1 cellular context compared by ENCODE assay signal in the genomic region with DNA sequence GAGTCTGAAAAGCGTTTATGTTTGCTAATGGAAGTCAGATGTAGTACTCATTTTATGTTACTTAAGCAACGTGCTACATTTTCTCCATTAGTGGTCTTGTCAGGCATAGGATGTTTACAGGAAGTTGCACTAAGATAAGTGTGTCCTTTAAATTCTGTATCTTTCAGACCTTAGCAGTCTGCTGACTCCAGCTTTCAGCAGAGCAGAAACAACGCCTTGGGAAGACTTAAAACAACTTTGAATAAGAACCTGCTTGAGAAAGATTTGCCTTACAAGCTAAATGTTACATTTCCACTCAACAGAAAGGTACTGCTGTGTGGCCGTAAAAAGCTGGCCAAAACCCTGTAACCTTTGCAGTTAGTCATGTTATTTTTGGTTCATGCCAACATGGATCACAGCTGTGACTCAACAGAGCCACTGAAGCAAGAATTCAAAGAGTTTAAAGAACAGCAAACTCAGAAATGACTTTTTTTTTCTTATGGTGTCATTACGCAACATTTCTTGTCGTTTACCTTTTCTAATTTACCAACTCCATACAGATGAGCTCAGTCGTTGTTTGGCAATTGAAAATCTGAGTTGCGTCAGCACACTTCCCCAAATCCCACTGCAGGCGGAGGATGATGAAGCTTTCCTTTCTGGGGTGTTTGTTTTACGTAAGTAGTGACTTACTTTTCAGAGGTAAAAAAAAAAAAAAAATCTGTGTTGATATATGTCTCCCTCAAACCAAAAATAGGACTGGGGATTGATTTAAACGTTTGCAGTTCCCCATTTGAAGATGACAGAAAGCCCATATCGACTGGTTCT.
TF ChIP-seq lines count a peak whose summit lies in the region.

No MANE protein-coding gene starts in this region.

TF ChIP-seq in K562, 482 proteins besides CTCF, POLR2A, EP300 and RAD21 (continued from another document and continues in another):
- TF ChIP-seq ZNF518B (CRISPR knock-in tag; IDR thresholded peaks at IDR 0.05) (no peak), PHF8 (IDR thresholded peaks at IDR 0.05; ENCODE audit: borderline replicate concordance, low read length) (peak; percentile 11; the same call in 1 of the 2 replicates), PHF20 (IDR thresholded peaks at IDR 0.05; ENCODE audit: partially characterized antibody) (no peak), SRF (CRISPR knock-in tag; IDR thresholded peaks at IDR 0.05) (no peak), TSC22D4 (tag; IDR thresholded peaks at IDR 0.05) (no peak), HIVEP1 (CRISPR knock-in tag; IDR thresholded peaks at IDR 0.05) (no peak), KDM5B (IDR thresholded peaks at IDR 0.05; ENCODE audit: insufficient replicate concordance, low read depth, low read length) (no peak), ETS1 (conservative IDR thresholded peaks at IDR 0.05; ENCODE audit: control insufficient read depth, low read depth, low read length) (no peak), ZNF717 (CRISPR knock-in tag; IDR thresholded peaks at IDR 0.05) (no peak), SMAD1 (IDR thresholded peaks at IDR 0.05; ENCODE audit: low read depth, low read length, partially characterized antibody) (no peak), RFX5 (IDR thresholded peaks at IDR 0.05; ENCODE audit: low read depth, low read length) (no peak), TRIM28 (IDR thresholded peaks at IDR 0.05) (no peak; the same call in 1 of the 2 replicates), KDM1A (IDR thresholded peaks at IDR 0.05) (no peak), ARHGAP35 (IDR thresholded peaks at IDR 0.05; ENCODE audit: partially characterized antibody) (no peak), ZFPM2 (CRISPR knock-in tag; IDR thresholded peaks at IDR 0.05) (no peak), ZNF79 (CRISPR knock-in tag; IDR thresholded peaks at IDR 0.05; ENCODE audit: low read depth) (no peak), ZNF764 (CRISPR knock-in tag; IDR thresholded peaks at IDR 0.05; ENCODE audit: low read depth) (no peak), NBN (IDR thresholded peaks at IDR 0.05; ENCODE audit: low read depth) (no peak), LEF1 (IDR thresholded peaks at IDR 0.05) (peak; percentile 46), ZNF398 (CRISPR knock-in tag; IDR thresholded peaks at IDR 0.05) (no peak), DMBX1 (CRISPR knock-in tag; IDR thresholded peaks at IDR 0.05; ENCODE audit: borderline replicate concordance) (no peak; the same call in 1 of the 2 replicates), MCM2 (IDR thresholded peaks at IDR 0.05; ENCODE audit: low read depth) (no peak), ZNF143 (CRISPR knock-in tag; IDR thresholded peaks at IDR 0.05) (no peak), ZNF175 (CRISPR knock-in tag; IDR thresholded peaks at IDR 0.05; ENCODE audit: low read depth) (peak; percentile 90), ZNF146 (CRISPR knock-in tag; IDR thresholded peaks at IDR 0.05; ENCODE audit: unreplicated experiment) (no peak), BRD9 (IDR thresholded peaks at IDR 0.05; ENCODE audit: low read depth, partially characterized antibody) (peak; percentile 55), ZC3H8 (IDR thresholded peaks at IDR 0.05) (no peak), SREBF1 (IDR thresholded peaks at IDR 0.05; ENCODE audit: borderline replicate concordance, low read depth, low read length) (no peak), SMARCA5 (IDR thresholded peaks at IDR 0.05) (peak; percentile 44; the same call in 1 of the 2 replicates), ZNF347 (CRISPR knock-in tag; IDR thresholded peaks at IDR 0.05; ENCODE audit: low read depth) (no peak), L3MBTL2 (IDR thresholded peaks at IDR 0.05) (peak; percentile 63; the same call in 1 of the 2 replicates), ZEB2 (IDR thresholded peaks at IDR 0.05) (peak; percentile 70; the same call in 1 of the 2 replicates), ZNF124 (CRISPR knock-in tag; IDR thresholded peaks at IDR 0.05) (no peak), ZNF584 (CRISPR knock-in tag; IDR thresholded peaks at IDR 0.05; ENCODE audit: low read depth) (0 out of 2 replicates have a peak, but pooled peaks have one; percentile 11), MLLT1 (IDR thresholded peaks at IDR 0.05) (no peak)
- TF ChIP-seq, protein P1, sequence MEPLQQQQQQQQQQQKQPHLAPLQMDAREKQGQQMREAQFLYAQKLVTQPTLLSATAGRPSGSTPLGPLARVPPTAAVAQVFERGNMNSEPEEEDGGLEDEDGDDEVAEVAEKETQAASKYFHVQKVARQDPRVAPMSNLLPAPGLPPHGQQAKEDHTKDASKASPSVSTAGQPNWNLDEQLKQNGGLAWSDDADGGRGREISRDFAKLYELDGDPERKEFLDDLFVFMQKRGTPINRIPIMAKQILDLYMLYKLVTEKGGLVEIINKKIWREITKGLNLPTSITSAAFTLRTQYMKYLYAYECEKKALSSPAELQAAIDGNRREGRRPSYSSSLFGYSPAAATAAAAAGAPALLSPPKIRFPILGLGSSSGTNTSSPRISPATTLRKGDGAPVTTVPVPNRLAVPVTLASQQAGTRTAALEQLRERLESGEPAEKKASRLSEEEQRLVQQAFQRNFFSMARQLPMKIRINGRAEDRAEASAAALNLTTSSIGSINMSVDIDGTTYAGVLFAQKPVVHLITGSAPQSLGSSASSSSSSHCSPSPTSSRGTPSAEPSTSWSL (CRISPR knock-in tag; IDR thresholded peaks at IDR 0.05; ENCODE audit: borderline replicate concordance) = no peak
- TF ChIP-seq, protein P2, sequence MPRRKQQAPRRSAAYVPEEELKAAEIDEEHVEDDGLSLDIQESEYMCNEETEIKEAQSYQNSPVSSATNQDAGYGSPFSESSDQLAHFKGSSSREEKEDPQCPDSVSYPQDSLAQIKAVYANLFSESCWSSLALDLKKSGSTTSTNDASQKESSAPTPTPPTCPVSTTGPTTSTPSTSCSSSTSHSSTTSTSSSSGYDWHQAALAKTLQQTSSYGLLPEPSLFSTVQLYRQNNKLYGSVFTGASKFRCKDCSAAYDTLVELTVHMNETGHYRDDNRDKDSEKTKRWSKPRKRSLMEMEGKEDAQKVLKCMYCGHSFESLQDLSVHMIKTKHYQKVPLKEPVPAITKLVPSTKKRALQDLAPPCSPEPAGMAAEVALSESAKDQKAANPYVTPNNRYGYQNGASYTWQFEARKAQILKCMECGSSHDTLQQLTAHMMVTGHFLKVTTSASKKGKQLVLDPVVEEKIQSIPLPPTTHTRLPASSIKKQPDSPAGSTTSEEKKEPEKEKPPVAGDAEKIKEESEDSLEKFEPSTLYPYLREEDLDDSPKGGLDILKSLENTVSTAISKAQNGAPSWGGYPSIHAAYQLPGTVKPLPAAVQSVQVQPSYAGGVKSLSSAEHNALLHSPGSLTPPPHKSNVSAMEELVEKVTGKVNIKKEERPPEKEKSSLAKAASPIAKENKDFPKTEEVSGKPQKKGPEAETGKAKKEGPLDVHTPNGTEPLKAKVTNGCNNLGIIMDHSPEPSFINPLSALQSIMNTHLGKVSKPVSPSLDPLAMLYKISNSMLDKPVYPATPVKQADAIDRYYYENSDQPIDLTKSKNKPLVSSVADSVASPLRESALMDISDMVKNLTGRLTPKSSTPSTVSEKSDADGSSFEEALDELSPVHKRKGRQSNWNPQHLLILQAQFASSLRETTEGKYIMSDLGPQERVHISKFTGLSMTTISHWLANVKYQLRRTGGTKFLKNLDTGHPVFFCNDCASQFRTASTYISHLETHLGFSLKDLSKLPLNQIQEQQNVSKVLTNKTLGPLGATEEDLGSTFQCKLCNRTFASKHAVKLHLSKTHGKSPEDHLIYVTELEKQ (CRISPR knock-in tag; IDR thresholded peaks at IDR 0.05) = 0 out of 2 replicates have a peak, but pooled peaks have one; percentile 48
- TF ChIP-seq, protein P3, sequence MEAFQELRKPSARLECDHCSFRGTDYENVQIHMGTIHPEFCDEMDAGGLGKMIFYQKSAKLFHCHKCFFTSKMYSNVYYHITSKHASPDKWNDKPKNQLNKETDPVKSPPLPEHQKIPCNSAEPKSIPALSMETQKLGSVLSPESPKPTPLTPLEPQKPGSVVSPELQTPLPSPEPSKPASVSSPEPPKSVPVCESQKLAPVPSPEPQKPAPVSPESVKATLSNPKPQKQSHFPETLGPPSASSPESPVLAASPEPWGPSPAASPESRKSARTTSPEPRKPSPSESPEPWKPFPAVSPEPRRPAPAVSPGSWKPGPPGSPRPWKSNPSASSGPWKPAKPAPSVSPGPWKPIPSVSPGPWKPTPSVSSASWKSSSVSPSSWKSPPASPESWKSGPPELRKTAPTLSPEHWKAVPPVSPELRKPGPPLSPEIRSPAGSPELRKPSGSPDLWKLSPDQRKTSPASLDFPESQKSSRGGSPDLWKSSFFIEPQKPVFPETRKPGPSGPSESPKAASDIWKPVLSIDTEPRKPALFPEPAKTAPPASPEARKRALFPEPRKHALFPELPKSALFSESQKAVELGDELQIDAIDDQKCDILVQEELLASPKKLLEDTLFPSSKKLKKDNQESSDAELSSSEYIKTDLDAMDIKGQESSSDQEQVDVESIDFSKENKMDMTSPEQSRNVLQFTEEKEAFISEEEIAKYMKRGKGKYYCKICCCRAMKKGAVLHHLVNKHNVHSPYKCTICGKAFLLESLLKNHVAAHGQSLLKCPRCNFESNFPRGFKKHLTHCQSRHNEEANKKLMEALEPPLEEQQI (IDR thresholded peaks at IDR 0.05) = no peak
- TF ChIP-seq, protein P4, sequence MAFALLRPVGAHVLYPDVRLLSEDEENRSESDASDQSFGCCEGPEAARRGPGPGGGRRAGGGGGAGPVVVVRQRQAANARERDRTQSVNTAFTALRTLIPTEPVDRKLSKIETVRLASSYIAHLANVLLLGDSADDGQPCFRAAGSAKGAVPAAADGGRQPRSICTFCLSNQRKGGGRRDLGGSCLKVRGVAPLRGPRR (CRISPR knock-in tag; IDR thresholded peaks at IDR 0.05) = no peak
- TF ChIP-seq, protein P5, sequence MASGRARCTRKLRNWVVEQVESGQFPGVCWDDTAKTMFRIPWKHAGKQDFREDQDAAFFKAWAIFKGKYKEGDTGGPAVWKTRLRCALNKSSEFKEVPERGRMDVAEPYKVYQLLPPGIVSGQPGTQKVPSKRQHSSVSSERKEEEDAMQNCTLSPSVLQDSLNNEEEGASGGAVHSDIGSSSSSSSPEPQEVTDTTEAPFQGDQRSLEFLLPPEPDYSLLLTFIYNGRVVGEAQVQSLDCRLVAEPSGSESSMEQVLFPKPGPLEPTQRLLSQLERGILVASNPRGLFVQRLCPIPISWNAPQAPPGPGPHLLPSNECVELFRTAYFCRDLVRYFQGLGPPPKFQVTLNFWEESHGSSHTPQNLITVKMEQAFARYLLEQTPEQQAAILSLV (tag; IDR thresholded peaks at IDR 0.05) = peak; percentile 93
